In genomic region chr1:148894360-148895352, GRCh38 we compare ENCODE assay signal across 7 cellular contexts. TPM values are rescaled to one million over a fixed set of nuclear protein-coding genes. Genes with fewer than 3 reads are reported as not detected.
A peak's percentile ranks its signal among the peaks of the same experiment; 100 is the strongest.
DNase-seq lines count a peak whose midpoint lies in the region; ATAC-seq and TF ChIP-seq lines count a peak whose summit lies in the region.
"Not testable (repeated sequence)": the region's sequence is repeated elsewhere in the genome, so short reads cannot be mapped to it uniquely, and the experiment has no call there.

No MANE protein-coding gene starts in this region.

- not testable (repeated sequence) for TF ChIP-seq POLR2A in gastroesophageal sphincter (IDR thresholded peaks at IDR 0.05); upper lobe of left lung (IDR thresholded peaks at IDR 0.05)

- TF ChIP-seq CTCF in RWPE2 (IDR thresholded peaks at IDR 0.05; ENCODE audit: poor library complexity, severe bottlenecking); gastroesophageal sphincter (IDR thresholded peaks at IDR 0.05); lung (IDR thresholded peaks at IDR 0.05; ENCODE audit: control extremely low read depth, extremely low read depth); psoas muscle (IDR thresholded peaks at IDR 0.05); upper lobe of left lung (IDR thresholded peaks at IDR 0.05): not testable (repeated sequence)

- H3K27me3 ChIP-seq in RWPE2 (ENCODE audit: insufficient read depth, poor library complexity, severe bottlenecking); gastroesophageal sphincter; lung (ENCODE audit: control insufficient read depth, insufficient read depth); psoas muscle (ENCODE audit: insufficient read depth in 3 of 3, low read length in 2 of 3); upper lobe of left lung: not testable (repeated sequence)

- not testable (repeated sequence) for H3K4me1 ChIP-seq in RWPE2 (ENCODE audit: insufficient read depth, poor library complexity, severe bottlenecking); gastroesophageal sphincter; lung (ENCODE audit: control insufficient read depth in 2 of 2, insufficient read depth in 2 of 2, low read length in 2 of 2); psoas muscle; upper lobe of left lung

- not testable (repeated sequence) for DNase-seq in RWPE2 (ENCODE audit: low spot score); left cardiac atrium; left lobe of liver (ENCODE audit: low spot score); lung (ENCODE audit: low spot score); psoas muscle; upper lobe of left lung

- H3K4me3 ChIP-seq in RWPE2 (ENCODE audit: severe bottlenecking); gastroesophageal sphincter; lung; psoas muscle; upper lobe of left lung: not testable (repeated sequence)

- H3K9me3 ChIP-seq in RWPE2 (ENCODE audit: severe bottlenecking); gastroesophageal sphincter; lung (ENCODE audit: control insufficient read depth in 2 of 2, insufficient read depth in 1 of 2, low read length in 1 of 2); psoas muscle; upper lobe of left lung: not testable (repeated sequence)

- ATAC-seq in RWPE2 (ENCODE audit: low read depth): peak; percentile 86
- peak; percentile 88 for ATAC-seq in gastroesophageal sphincter
- peak; percentile 48 to 63 for ATAC-seq in left cardiac atrium
- peak; percentile 70 for ATAC-seq in left lobe of liver
- ATAC-seq in lung (ENCODE audit: insufficient read depth, low FRiP score): peak; percentile 83
- peak; percentile 29 to 53 (median 40) for ATAC-seq in psoas muscle
- peak; percentile 63 to 90 for ATAC-seq in upper lobe of left lung (ENCODE audit: low FRiP score in 2 of 2)

- intact Hi-C loops in left cardiac atrium (cut with DNase I); psoas muscle (cut with DNase I): not testable (repeated sequence)

- H3K36me3 ChIP-seq in RWPE2 (ENCODE audit: low read depth); gastroesophageal sphincter; lung (ENCODE audit: control insufficient read depth in 2 of 2, insufficient read depth in 2 of 2, low read length in 2 of 2); psoas muscle (ENCODE audit: insufficient read depth in 1 of 2, low read depth in 1 of 2); upper lobe of left lung: not testable (repeated sequence)

- not testable (repeated sequence) for TF ChIP-seq EP300 in gastroesophageal sphincter (IDR thresholded peaks at IDR 0.05); upper lobe of left lung (IDR thresholded peaks at IDR 0.05)

- not testable (repeated sequence) for H3K27ac ChIP-seq in RWPE2 (ENCODE audit: poor library complexity, severe bottlenecking); gastroesophageal sphincter; lung (ENCODE audit: low read depth in 1 of 2, low read length in 1 of 2); psoas muscle; upper lobe of left lung

- whole genome bisulfite sequencing in gastroesophageal sphincter (ENCODE audit: low coverage in 1 of 2), 2 donors: no CpG with 5 or more reads among the region's 5 CpGs
- no CpG with 5 or more reads among the region's 5 CpGs for WGBS in lung, 2 donors
- no CpG with 5 or more reads among the region's 5 CpGs for WGBS in psoas muscle, 3 donors
- WGBS in upper lobe of left lung, 2 donors: no CpG with 5 or more reads among the region's 5 CpGs

RNA-seq across cellular contexts. Expression of gene PDE4DIP, which starts 50.4 kb away (rescaled TPM):
- total RNA-seq in gastroesophageal sphincter (100 to 1,000 TPM; 170 to 293 (median 218) TPM), left cardiac atrium (1,000 to 10,000 TPM; 1,013 to 1,607 TPM), left lobe of liver (138 TPM), lung (100 to 1,000 TPM in 1 of 2 donors, 10 to 100 TPM in 1; 79.4 to 146 TPM), psoas muscle (1,000 to 10,000 TPM; 1,830 to 3,658 (median 2,938) TPM), upper lobe of left lung (100 to 1,000 TPM; 106 to 163 (median 138) TPM)
- polyA plus RNA-seq in lung (10 to 100 TPM; 32.5 to 50.6 TPM), psoas muscle (1,000 to 10,000 TPM in 2 of 3 donors, 100 to 1,000 TPM in 1; 368 to 2,569 (median 1,043) TPM)
